ENCODE assay signal across 7 cellular contexts in the genomic region with DNA sequence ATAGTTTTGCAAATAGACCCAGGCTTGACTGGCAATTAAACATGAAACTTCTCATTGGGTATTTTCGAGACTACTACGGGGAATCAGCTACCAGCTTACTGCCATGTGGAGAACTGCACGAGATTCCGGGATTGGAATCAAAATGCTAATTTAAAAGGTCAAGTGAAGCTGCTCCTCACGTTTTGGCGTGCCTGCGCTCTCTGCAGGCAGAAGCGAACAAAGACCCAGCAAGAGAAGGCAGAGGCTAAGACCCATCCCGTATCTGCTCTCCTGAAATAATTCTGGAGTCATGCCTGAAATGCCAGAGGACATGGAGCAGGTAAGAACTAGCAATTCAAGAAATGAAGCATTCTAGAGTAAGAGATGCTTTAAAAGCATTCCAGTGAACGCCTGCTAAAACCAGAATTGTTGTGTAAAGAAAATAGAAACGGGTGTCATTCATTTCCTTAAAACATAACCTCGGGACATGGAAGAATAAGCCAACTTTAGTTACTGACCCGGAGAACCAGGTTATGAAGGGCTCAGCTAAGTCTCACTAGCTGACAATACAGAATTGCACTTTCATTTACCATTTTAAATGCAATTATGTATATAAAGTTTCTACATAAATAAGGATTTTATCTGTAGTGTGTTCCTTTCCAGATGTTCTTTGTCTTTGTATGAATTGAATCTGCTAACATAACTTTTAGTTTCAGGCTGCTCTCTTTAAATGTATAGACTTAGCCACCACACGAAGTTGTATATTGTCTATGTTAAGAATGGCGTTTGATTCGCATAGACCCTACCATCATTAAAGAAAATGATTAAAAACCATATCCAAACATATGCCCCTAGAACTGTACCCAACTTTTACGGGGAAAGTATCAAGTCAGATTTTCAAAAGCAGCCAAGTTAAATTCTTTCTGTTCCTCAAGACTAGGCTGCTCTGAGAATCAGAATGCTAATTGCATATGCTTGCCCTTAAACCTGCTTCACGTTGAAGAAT. TPM values are rescaled to one million over a fixed set of nuclear protein-coding genes. Genes with fewer than 3 reads are reported as not detected.
DNase-seq lines count a peak whose midpoint lies in the region; ATAC-seq and TF ChIP-seq lines count a peak whose summit lies in the region.

No MANE protein-coding gene starts in this region.

- TF ChIP-seq CTCF in GM13977 (IDR thresholded peaks at IDR 0.05; ENCODE audit: extremely low read depth, insufficient read depth, missing control alignments), result peak; percentile 64

- in situ Hi-C loops in GM13977 (cut with MboI; ENCODE audit: low pct_unique_long_range_greater_than_20kb, low sequenced_read_pairs, unreplicated experiment), result no loop called here

- peak; percentile 54 for ATAC-seq in left lobe of liver
- ATAC-seq in GM21381 (IDR thresholded peaks at IDR 0.05; ENCODE audit: unreplicated experiment), result no peak

- DNase-seq in GM13977 (ENCODE audit: low spot score) (peak; percentile 43), Kasumi-1 (lab: John Stamatoyannopoulos, UW) (peak; percentile 89 to 92), UCSD-AML1 (lab: John Stamatoyannopoulos, UW; ENCODE audit: unreplicated experiment) (peak; percentile 64), dermis microvascular lymphatic vessel endothelial cell (ENCODE audit: low read depth in 2 of 2) (peak; percentile 43 to 73), left lobe of liver (ENCODE audit: low spot score) (peak; percentile 74)
- DNase-seq in stimulated activated CD4-positive, alpha-beta T cell treated with anti-CD3 and anti-CD28 coated beads, Interleukin-4, amount 100 ng/mL, for 24 hours, result peak; percentile 50

RNA-seq across cellular contexts. Expression of gene MAT2B, which starts 2.0 kb away (rescaled TPM):
- total RNA-seq in dermis microvascular lymphatic vessel endothelial cell, result 92.3 and 93.2 TPM in 2 replicates
- total RNA-seq in left lobe of liver, result 22.8 TPM

RNA-seq across cellular contexts. Expression of gene HMMR, which starts 43.0 kb away (rescaled TPM):
- total RNA-seq in dermis microvascular lymphatic vessel endothelial cell (5.7 and 27.1 TPM in 2 replicates), left lobe of liver (0.33 TPM)

RNA-seq across cellular contexts. Expression of gene NUDCD2, which starts 43.5 kb away (rescaled TPM):
- total RNA-seq in dermis microvascular lymphatic vessel endothelial cell (3.5 and 4.6 TPM in 2 replicates), left lobe of liver (17.9 TPM)
